1 cellular context compared by ENCODE assay signal in the genomic region with DNA sequence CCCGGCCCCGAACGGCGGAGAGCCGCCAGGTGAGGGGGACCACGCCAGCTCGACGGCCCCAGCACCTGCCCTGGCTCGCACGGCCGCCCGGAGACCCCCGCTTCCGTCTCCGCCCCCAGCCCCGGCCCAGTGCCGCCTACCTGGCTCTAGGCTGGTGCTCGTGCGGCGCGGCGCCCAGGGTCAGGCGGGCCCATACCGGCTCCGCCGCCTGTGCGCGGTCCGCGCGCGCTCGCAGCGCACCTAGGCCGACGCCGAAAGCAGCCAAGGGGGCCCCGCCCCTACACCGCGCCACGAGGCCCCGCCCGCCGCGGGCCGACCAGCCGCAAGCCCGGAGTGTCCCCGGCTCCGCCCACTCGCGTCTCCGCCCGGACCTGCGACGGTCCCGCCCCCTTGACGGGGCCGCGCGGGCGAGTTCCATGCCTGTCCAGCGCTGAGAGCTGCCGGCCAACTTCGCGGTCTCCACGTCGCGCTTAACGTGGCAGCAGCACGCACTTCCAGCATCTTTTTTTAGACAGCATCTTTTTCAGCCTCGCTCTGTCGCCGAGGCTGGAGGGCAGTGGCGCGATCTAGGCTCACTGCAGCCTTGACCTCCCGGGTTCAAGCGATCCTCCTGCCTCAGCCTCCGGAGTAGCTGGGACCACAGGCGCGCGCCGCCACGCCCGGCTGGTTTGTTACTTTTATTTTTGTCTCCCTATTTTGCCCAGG.
TF ChIP-seq lines count a peak whose summit lies in the region.

A gene with protein sequence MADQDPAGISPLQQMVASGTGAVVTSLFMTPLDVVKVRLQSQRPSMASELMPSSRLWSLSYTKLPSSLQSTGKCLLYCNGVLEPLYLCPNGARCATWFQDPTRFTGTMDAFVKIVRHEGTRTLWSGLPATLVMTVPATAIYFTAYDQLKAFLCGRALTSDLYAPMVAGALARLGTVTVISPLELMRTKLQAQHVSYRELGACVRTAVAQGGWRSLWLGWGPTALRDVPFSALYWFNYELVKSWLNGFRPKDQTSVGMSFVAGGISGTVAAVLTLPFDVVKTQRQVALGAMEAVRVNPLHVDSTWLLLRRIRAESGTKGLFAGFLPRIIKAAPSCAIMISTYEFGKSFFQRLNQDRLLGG (minus strand): TSS at position 253 of the 705 bp plus-strand sequence. CDS start 1,261 bp downstream, outside the sequence.

TF ChIP-seq in HepG2, 621 proteins besides CTCF, POLR2A, EP300 and RAD21 (continued from another document and continues in another):
- TF ChIP-seq, protein P1, sequence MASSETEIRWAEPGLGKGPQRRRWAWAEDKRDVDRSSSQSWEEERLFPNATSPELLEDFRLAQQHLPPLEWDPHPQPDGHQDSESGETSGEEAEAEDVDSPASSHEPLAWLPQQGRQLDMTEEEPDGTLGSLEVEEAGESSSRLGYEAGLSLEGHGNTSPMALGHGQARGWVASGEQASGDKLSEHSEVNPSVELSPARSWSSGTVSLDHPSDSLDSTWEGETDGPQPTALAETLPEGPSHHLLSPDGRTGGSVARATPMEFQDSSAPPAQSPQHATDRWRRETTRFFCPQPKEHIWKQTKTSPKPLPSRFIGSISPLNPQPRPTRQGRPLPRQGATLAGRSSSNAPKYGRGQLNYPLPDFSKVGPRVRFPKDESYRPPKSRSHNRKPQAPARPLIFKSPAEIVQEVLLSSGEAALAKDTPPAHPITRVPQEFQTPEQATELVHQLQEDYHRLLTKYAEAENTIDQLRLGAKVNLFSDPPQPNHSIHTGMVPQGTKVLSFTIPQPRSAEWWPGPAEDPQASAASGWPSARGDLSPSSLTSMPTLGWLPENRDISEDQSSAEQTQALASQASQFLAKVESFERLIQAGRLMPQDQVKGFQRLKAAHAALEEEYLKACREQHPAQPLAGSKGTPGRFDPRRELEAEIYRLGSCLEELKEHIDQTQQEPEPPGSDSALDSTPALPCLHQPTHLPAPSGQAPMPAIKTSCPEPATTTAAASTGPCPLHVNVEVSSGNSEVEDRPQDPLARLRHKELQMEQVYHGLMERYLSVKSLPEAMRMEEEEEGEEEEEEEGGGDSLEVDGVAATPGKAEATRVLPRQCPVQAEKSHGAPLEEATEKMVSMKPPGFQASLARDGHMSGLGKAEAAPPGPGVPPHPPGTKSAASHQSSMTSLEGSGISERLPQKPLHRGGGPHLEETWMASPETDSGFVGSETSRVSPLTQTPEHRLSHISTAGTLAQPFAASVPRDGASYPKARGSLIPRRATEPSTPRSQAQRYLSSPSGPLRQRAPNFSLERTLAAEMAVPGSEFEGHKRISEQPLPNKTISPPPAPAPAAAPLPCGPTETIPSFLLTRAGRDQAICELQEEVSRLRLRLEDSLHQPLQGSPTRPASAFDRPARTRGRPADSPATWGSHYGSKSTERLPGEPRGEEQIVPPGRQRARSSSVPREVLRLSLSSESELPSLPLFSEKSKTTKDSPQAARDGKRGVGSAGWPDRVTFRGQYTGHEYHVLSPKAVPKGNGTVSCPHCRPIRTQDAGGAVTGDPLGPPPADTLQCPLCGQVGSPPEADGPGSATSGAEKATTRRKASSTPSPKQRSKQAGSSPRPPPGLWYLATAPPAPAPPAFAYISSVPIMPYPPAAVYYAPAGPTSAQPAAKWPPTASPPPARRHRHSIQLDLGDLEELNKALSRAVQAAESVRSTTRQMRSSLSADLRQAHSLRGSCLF (CRISPR knock-in tag; IDR thresholded peaks at IDR 0.05; ENCODE audit: borderline replicate concordance) = no peak
- no peak for TF ChIP-seq ZNF333 (CRISPR knock-in tag; IDR thresholded peaks at IDR 0.05; ENCODE audit: borderline replicate concordance)
- TF ChIP-seq NCOA1 (CRISPR knock-in tag; IDR thresholded peaks at IDR 0.05) = no peak
- no peak; the same call in 1 of the 2 replicates for TF ChIP-seq ZNF879 (CRISPR knock-in tag; IDR thresholded peaks at IDR 0.05)
- TF ChIP-seq, protein P2, sequence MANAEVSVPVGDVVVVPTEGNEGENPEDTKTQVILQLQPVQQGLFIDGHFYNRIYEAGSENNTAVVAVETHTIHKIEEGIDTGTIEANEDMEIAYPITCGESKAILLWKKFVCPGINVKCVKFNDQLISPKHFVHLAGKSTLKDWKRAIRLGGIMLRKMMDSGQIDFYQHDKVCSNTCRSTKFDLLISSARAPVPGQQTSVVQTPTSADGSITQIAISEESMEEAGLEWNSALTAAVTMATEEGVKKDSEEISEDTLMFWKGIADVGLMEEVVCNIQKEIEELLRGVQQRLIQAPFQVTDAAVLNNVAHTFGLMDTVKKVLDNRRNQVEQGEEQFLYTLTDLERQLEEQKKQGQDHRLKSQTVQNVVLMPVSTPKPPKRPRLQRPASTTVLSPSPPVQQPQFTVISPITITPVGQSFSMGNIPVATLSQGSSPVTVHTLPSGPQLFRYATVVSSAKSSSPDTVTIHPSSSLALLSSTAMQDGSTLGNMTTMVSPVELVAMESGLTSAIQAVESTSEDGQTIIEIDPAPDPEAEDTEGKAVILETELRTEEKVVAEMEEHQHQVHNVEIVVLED (CRISPR knock-in tag; IDR thresholded peaks at IDR 0.05; ENCODE audit: borderline replicate concordance) = peak; percentile 52
- TF ChIP-seq ZNF547 (CRISPR knock-in tag; IDR thresholded peaks at IDR 0.05) = peak; percentile 42; the same call in 1 of the 2 replicates
- TF ChIP-seq MYC (CRISPR knock-in tag; IDR thresholded peaks at IDR 0.05; ENCODE audit: borderline replicate concordance) = peak; percentile 76
- peak; percentile 79; the same call in 1 of the 2 replicates for TF ChIP-seq ZNF546 (CRISPR knock-in tag; conservative IDR thresholded peaks at IDR 0.05)
- TF ChIP-seq, protein P3, sequence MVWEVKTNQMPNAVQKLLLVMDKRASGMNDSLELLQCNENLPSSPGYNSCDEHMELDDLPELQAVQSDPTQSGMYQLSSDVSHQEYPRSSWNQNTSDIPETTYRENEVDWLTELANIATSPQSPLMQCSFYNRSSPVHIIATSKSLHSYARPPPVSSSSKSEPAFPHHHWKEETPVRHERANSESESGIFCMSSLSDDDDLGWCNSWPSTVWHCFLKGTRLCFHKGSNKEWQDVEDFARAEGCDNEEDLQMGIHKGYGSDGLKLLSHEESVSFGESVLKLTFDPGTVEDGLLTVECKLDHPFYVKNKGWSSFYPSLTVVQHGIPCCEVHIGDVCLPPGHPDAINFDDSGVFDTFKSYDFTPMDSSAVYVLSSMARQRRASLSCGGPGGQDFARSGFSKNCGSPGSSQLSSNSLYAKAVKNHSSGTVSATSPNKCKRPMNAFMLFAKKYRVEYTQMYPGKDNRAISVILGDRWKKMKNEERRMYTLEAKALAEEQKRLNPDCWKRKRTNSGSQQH (CRISPR knock-in tag; IDR thresholded peaks at IDR 0.05; ENCODE audit: low read depth) = peak; percentile 74; the same call in 1 of the 2 replicates
- TF ChIP-seq, protein P4, sequence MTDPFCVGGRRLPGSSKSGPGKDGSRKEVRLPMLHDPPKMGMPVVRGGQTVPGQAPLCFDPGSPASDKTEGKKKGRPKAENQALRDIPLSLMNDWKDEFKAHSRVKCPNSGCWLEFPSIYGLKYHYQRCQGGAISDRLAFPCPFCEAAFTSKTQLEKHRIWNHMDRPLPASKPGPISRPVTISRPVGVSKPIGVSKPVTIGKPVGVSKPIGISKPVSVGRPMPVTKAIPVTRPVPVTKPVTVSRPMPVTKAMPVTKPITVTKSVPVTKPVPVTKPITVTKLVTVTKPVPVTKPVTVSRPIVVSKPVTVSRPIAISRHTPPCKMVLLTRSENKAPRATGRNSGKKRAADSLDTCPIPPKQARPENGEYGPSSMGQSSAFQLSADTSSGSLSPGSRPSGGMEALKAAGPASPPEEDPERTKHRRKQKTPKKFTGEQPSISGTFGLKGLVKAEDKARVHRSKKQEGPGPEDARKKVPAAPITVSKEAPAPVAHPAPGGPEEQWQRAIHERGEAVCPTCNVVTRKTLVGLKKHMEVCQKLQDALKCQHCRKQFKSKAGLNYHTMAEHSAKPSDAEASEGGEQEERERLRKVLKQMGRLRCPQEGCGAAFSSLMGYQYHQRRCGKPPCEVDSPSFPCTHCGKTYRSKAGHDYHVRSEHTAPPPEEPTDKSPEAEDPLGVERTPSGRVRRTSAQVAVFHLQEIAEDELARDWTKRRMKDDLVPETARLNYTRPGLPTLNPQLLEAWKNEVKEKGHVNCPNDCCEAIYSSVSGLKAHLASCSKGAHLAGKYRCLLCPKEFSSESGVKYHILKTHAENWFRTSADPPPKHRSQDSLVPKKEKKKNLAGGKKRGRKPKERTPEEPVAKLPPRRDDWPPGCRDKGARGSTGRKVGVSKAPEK (CRISPR knock-in tag; IDR thresholded peaks at IDR 0.05; ENCODE audit: borderline replicate concordance) = no peak
- TF ChIP-seq, protein P5, sequence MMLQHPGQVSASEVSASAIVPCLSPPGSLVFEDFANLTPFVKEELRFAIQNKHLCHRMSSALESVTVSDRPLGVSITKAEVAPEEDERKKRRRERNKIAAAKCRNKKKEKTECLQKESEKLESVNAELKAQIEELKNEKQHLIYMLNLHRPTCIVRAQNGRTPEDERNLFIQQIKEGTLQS (CRISPR knock-in tag; IDR thresholded peaks at IDR 0.05) = no peak
- peak; percentile 40; the same call in 1 of the 2 replicates for TF ChIP-seq PHF20 (CRISPR knock-in tag; IDR thresholded peaks at IDR 0.05)
- TF ChIP-seq DR1 (CRISPR knock-in tag; IDR thresholded peaks at IDR 0.05) = no peak; the same call in 1 of the 2 replicates
- TF ChIP-seq, protein P6, sequence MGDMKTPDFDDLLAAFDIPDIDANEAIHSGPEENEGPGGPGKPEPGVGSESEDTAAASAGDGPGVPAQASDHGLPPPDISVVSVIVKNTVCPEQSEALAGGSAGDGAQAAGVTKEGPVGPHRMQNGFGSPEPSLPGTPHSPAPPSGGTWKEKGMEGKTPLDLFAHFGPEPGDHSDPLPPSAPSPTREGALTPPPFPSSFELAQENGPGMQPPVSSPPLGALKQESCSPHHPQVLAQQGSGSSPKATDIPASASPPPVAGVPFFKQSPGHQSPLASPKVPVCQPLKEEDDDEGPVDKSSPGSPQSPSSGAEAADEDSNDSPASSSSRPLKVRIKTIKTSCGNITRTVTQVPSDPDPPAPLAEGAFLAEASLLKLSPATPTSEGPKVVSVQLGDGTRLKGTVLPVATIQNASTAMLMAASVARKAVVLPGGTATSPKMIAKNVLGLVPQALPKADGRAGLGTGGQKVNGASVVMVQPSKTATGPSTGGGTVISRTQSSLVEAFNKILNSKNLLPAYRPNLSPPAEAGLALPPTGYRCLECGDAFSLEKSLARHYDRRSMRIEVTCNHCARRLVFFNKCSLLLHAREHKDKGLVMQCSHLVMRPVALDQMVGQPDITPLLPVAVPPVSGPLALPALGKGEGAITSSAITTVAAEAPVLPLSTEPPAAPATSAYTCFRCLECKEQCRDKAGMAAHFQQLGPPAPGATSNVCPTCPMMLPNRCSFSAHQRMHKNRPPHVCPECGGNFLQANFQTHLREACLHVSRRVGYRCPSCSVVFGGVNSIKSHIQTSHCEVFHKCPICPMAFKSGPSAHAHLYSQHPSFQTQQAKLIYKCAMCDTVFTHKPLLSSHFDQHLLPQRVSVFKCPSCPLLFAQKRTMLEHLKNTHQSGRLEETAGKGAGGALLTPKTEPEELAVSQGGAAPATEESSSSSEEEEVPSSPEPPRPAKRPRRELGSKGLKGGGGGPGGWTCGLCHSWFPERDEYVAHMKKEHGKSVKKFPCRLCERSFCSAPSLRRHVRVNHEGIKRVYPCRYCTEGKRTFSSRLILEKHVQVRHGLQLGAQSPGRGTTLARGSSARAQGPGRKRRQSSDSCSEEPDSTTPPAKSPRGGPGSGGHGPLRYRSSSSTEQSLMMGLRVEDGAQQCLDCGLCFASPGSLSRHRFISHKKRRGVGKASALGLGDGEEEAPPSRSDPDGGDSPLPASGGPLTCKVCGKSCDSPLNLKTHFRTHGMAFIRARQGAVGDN (CRISPR knock-in tag; IDR thresholded peaks at IDR 0.05) = peak; percentile 85
- no peak for TF ChIP-seq ZNF850 (CRISPR knock-in tag; conservative IDR thresholded peaks at IDR 0.05)
- TF ChIP-seq, protein P7, sequence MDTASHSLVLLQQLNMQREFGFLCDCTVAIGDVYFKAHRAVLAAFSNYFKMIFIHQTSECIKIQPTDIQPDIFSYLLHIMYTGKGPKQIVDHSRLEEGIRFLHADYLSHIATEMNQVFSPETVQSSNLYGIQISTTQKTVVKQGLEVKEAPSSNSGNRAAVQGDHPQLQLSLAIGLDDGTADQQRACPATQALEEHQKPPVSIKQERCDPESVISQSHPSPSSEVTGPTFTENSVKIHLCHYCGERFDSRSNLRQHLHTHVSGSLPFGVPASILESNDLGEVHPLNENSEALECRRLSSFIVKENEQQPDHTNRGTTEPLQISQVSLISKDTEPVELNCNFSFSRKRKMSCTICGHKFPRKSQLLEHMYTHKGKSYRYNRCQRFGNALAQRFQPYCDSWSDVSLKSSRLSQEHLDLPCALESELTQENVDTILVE (CRISPR knock-in tag; IDR thresholded peaks at IDR 0.05) = no peak; the same call in 1 of the 2 replicates
- TF ChIP-seq ZSCAN20 (CRISPR knock-in tag; IDR thresholded peaks at IDR 0.05; ENCODE audit: borderline replicate concordance) = no peak
- peak; percentile 90 for TF ChIP-seq ERF (CRISPR knock-in tag; IDR thresholded peaks at IDR 0.05)
- TF ChIP-seq MTA1 (CRISPR knock-in tag; IDR thresholded peaks at IDR 0.05; ENCODE audit: borderline replicate concordance) = peak; percentile 2; the same call in 1 of the 2 replicates
- peak; percentile 69 for TF ChIP-seq GABPB1 (CRISPR knock-in tag; IDR thresholded peaks at IDR 0.05)
- TF ChIP-seq FOXA3 (CRISPR knock-in tag; IDR thresholded peaks at IDR 0.05) = peak; percentile 53; the same call in 1 of the 2 replicates
- peak; percentile 89; the same call in 1 of the 2 replicates for TF ChIP-seq TGIF2 (CRISPR knock-in tag; IDR thresholded peaks at IDR 0.05)
- TF ChIP-seq SMARCE1 (IDR thresholded peaks at IDR 0.05; ENCODE audit: borderline replicate concordance) = no peak
- TF ChIP-seq SALL2 (CRISPR knock-in tag; IDR thresholded peaks at IDR 0.05) = peak; percentile 82
- TF ChIP-seq ZBTB7B (CRISPR knock-in tag; IDR thresholded peaks at IDR 0.05) = 0 out of 2 replicates have a peak, but pooled peaks have one; percentile 16
- TF ChIP-seq NCOA5 (CRISPR knock-in tag; IDR thresholded peaks at IDR 0.05) = no peak
- TF ChIP-seq CHD2 (IDR thresholded peaks at IDR 0.05; ENCODE audit: low read depth, low read length) = no peak; the same call in 1 of the 2 replicates
- TF ChIP-seq ZNF367 (CRISPR knock-in tag; IDR thresholded peaks at IDR 0.05; ENCODE audit: borderline replicate concordance) = no peak
- TF ChIP-seq ZNF674 (CRISPR knock-in tag; IDR thresholded peaks at IDR 0.05; ENCODE audit: low read depth) = peak; percentile 93; the same call in 1 of the 2 replicates
- TF ChIP-seq RFX5 (IDR thresholded peaks at IDR 0.05; ENCODE audit: low read depth, low read length) = no peak
- peak; percentile 92; the same call in 1 of the 2 replicates for TF ChIP-seq CHCHD3 (CRISPR knock-in tag; IDR thresholded peaks at IDR 0.05)
- peak; percentile 86 for TF ChIP-seq KLF6 (CRISPR knock-in tag; IDR thresholded peaks at IDR 0.05)
- TF ChIP-seq JUND (CRISPR knock-in tag; IDR thresholded peaks at IDR 0.05) = 0 out of 2 replicates have a peak, but pooled peaks have one; percentile 14
- TF ChIP-seq SRSF9 (IDR thresholded peaks at IDR 0.05; ENCODE audit: borderline replicate concordance, insufficient read depth, low read depth, low read length, poor library complexity, severe bottlenecking) = no peak
- TF ChIP-seq, protein P8, sequence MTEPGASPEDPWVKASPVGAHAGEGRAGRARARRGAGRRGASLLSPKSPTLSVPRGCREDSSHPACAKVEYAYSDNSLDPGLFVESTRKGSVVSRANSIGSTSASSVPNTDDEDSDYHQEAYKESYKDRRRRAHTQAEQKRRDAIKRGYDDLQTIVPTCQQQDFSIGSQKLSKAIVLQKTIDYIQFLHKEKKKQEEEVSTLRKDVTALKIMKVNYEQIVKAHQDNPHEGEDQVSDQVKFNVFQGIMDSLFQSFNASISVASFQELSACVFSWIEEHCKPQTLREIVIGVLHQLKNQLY (CRISPR knock-in tag; IDR thresholded peaks at IDR 0.05) = peak; percentile 27; the same call in 1 of the 2 replicates
- no peak for TF ChIP-seq PTBP1 (IDR thresholded peaks at IDR 0.05; ENCODE audit: low read depth, low read length, poor library complexity, severe bottlenecking)
- TF ChIP-seq TEAD2 (CRISPR knock-in tag; IDR thresholded peaks at IDR 0.05) = peak; percentile 7; the same call in 1 of the 2 replicates
- no peak for TF ChIP-seq ZNF562 (CRISPR knock-in tag; IDR thresholded peaks at IDR 0.05; ENCODE audit: borderline replicate concordance)
- TF ChIP-seq ETV5 (CRISPR knock-in tag; IDR thresholded peaks at IDR 0.05; ENCODE audit: borderline replicate concordance) = no peak
